Comparison of ENCODE assay signal across 24 cellular contexts in genomic region chr5:178086266-178086665, GRCh38. TPM values are rescaled to one million over a fixed set of nuclear protein-coding genes. Genes with fewer than 3 reads are reported as not detected.
DNase-seq lines count a peak whose midpoint lies in the region; ATAC-seq and TF ChIP-seq lines count a peak whose summit lies in the region.
"Had no signal": no experiment of that assay in that cellular context is flagged by ENCODE, and none has a peak within 500 bp of the region (broad histone marks: within the 10 kb centered on the region; RNA-seq: fewer than 3 reads in every experiment).

No MANE protein-coding gene starts in this region.

- H3K9me3 ChIP-seq in HUES6 (ENCODE audit: control insufficient read depth, insufficient read depth, low read depth, low read length), result no peaks in the 10 kb centered on the region
- H3K9me3 ChIP-seq in mammary epithelial cell (replicated peaks; ENCODE audit: insufficient read depth, low read length), result no peaks in the 10 kb centered on the region
- no peaks in the 10 kb centered on the region for H3K9me3 ChIP-seq in left lung
- H3K9me3 ChIP-seq in ascending aorta, result no peaks in the 10 kb centered on the region
- H3K9me3 ChIP-seq: adrenal gland had no signal

- WGBS in mammary epithelial cell (ENCODE audit: low coverage, missing lambda C conversion rate), result 5% methylated on average over 17 of the region's 25 CpGs

- H3K9ac ChIP-seq in HUES6 (ENCODE audit: low read length), result peak overlapping the region; percentile 2
- no peak overlapping the region for H3K9ac ChIP-seq in mammary epithelial cell (ENCODE audit: insufficient read depth, low read length)
- H3K9ac ChIP-seq: parathyroid adenoma had no signal

- peak; percentile 34 for ATAC-seq in left lung
- ATAC-seq: activated T-cell treated with anti-CD3 and anti-CD28 coated beads, Interleukin-2, amount 50 U/mL, for 72 hours had no signal

- DNase-seq in DMS53 treated with DMSO at 0.1 percent for 48 hours (lab: John Stamatoyannopoulos, UW; ENCODE audit: unreplicated experiment) (peak; percentile 10), mammary epithelial cell (peak; percentile 64), left lung (no peak), ACHN (no peak), NCI-H1694 (lab: John Stamatoyannopoulos, UW) (no peak), ascending aorta (ENCODE audit: low spot score in 2 of 2) (no peak), NCI-H748 (lab: John Stamatoyannopoulos, UW; ENCODE audit: unreplicated experiment) (no peak)
- DNase-seq: activated CD4-positive, alpha-beta T cell treated with anti-CD3 and anti-CD28 coated beads, Interleukin-2, amount 10 ng/mL, durations not matched to agents 24 days and 14 days; activated naive CD4-positive, alpha-beta T cell treated with Interleukin-2 at 50 U/mL for 16 hours; activated T-cell treated with anti-CD3 and anti-CD28 coated beads, Interleukin-2, amount 50 U/mL, for 72 hours; adrenal gland; DMS153; glutamatergic neuron; GOT3; NCI-H187 treated with DMSO at 0.1 percent for 48 hours; NCI-H69; stimulated activated CD4-positive, alpha-beta T cell treated with anti-CD3 and anti-CD28 coated beads, Interleukin-1b, Interleukin-23, amount 100 ng/mL, for 48 hours; stimulated activated CD8-positive, alpha-beta memory T cell treated with anti-CD3 and anti-CD28 coated beads, Interleukin-4, amount 100 ng/mL, for 48 hours; stomach had no signal

- H3K79me2 ChIP-seq in mammary epithelial cell (ENCODE audit: insufficient read depth, low read length), result no peaks in the 10 kb centered on the region
- H3K79me2 ChIP-seq: parathyroid adenoma had no signal

- peaks cover 16% of the 10 kb centered on the region for H3K4me1 ChIP-seq in HUES6 (ENCODE audit: control insufficient read depth, insufficient read depth, low read length)
- H3K4me1 ChIP-seq in mammary epithelial cell (ENCODE audit: insufficient read depth, low read length), result peaks cover 12% of the 10 kb centered on the region
- no peaks in the 10 kb centered on the region for H3K4me1 ChIP-seq in left lung
- H3K4me1 ChIP-seq in ascending aorta, result no peaks in the 10 kb centered on the region
- H3K4me1 ChIP-seq: adrenal gland, right atrium auricular region, tibial nerve had no signal

- in situ Hi-C loops in mammary epithelial cell (cut with MboI; ENCODE audit: low sequenced_read_pairs in 2 of 2) (no loop called here), ACHN (cut with HindIII; ENCODE audit: low pct_ligation_motif_present, low pct_unique_long_range_greater_than_20kb, low sequenced_read_pairs) (no loop called here)

- H4K20me1 ChIP-seq in mammary epithelial cell (ENCODE audit: insufficient read depth, low read length), result no peaks in the 10 kb centered on the region

- intact Hi-C loops in mammary epithelial cell (cut with micrococcal nuclease) (no loop called here), left lung (cut with DNase I) (no loop called here), ascending aorta (cut with DNase I) (no loop called here)

- peak overlapping the region; percentile 44 for H2AFZ ChIP-seq in mammary epithelial cell (ENCODE audit: low read depth, low read length)
- H2AFZ ChIP-seq: parathyroid adenoma had no signal

- TF ChIP-seq CTCF in mammary epithelial cell (conservative IDR thresholded peaks at IDR 0.05 in 1 of 2, IDR thresholded peaks at IDR 0.05 in 1 of 2; ENCODE audit: extremely low read depth in 1 of 2, insufficient read depth in 1 of 2, low read depth in 1 of 2, low read length in 2 of 2) (no peak), left lung (IDR thresholded peaks at IDR 0.05) (no peak), ascending aorta (IDR thresholded peaks at IDR 0.05) (no peak)

- dilution Hi-C loops in mammary epithelial cell (cut with HindIII; ENCODE audit: low sequenced_read_pairs), result no loop called here

- H3K27me3 ChIP-seq in HUES6 (ENCODE audit: control insufficient read depth, insufficient read depth, low read length) (no peaks in the 10 kb centered on the region), mammary epithelial cell (ENCODE audit: insufficient read depth, low read length) (no peaks in the 10 kb centered on the region), left lung (peaks cover 0 to 29% of the 10 kb centered on the region in 2 donors), ascending aorta (no peaks in the 10 kb centered on the region)
- H3K27me3 ChIP-seq: right atrium auricular region had no signal

- peak overlapping the region; percentile 47 for H3K4me3 ChIP-seq in HUES6 (ENCODE audit: low read depth, low read length)
- no peak overlapping the region for H3K4me3 ChIP-seq in mammary epithelial cell (replicated peaks in 1 of 3; ENCODE audit: insufficient read depth in 1 of 3, low read depth in 2 of 3, low read length in 3 of 3)
- H3K4me3 ChIP-seq in left lung, result no peak overlapping the region
- H3K4me3 ChIP-seq in ascending aorta, result no peak overlapping the region
- H3K4me3 ChIP-seq: adrenal gland, right atrium auricular region, smooth muscle cell, stomach, tibial nerve had no signal

- BruUV-seq in mammary epithelial cell (replicated peaks; lab: Mats Ljungman, UMichigan), result no TSS peak

- H3K27ac ChIP-seq in HUES6 (ENCODE audit: low read depth, low read length) (no peak overlapping the region), mammary epithelial cell (ENCODE audit: insufficient read depth, low read depth, low read length) (no peak overlapping the region), left lung (no peak overlapping the region), ascending aorta (no peak overlapping the region)
- H3K27ac ChIP-seq: adrenal gland, parathyroid adenoma, right atrium auricular region, stomach, tibial nerve had no signal

- no peaks in the 10 kb centered on the region for H3K36me3 ChIP-seq in HUES6 (ENCODE audit: control insufficient read depth, insufficient read depth, low read length)
- H3K36me3 ChIP-seq in mammary epithelial cell (ENCODE audit: insufficient read depth, low read length), result no peaks in the 10 kb centered on the region
- H3K36me3 ChIP-seq in left lung, result no peaks in the 10 kb centered on the region
- no peaks in the 10 kb centered on the region for H3K36me3 ChIP-seq in ascending aorta
- H3K36me3 ChIP-seq: adrenal gland, right atrium auricular region, stomach, tibial nerve had no signal

- H3K4me2 ChIP-seq in mammary epithelial cell (ENCODE audit: insufficient read depth, low read depth, low read length), result peak overlapping the region; percentile 69
- H3K4me2 ChIP-seq: smooth muscle cell had no signal

- CTCF ChIA-PET in mammary epithelial cell (lab: Charles Lee; ENCODE audit: low non-redundant PET), result no interaction called here

RNA-seq across cellular contexts. Expression of gene N4BP3, which starts 27.1 kb away (rescaled TPM):
- total RNA-seq in mammary epithelial cell (1 to 10 TPM in 1 of 2 donors, under 1 TPM in 1; 0.67 to 2.2 TPM), left lung (1 to 10 TPM; 3.6 to 6.2 TPM), ascending aorta (0.21 TPM)
- polyA plus RNA-seq in mammary epithelial cell, result 0.46 TPM
- polyA minus RNA-seq in mammary epithelial cell, result not detected

RNA-seq across cellular contexts. Expression of gene RMND5B, which starts 44.5 kb away (rescaled TPM):
- total RNA-seq in mammary epithelial cell, result 10 to 100 TPM; 15.3 to 23.8 TPM
- 17.1 TPM for polyA plus RNA-seq in mammary epithelial cell
- polyA minus RNA-seq in mammary epithelial cell, result 22.2 TPM
- 10 to 100 TPM; 30.8 to 41.5 TPM for total RNA-seq in left lung
- total RNA-seq in ascending aorta, result 81.6 TPM

Comparison
In these comparisons a context has a peak if more than half of its experiments do, and no peak if none do; other contexts are left out.
1. DNase-seq: peak in DMS53 treated with DMSO at 0.1 percent for 48 hours (single experiment) and mammary epithelial cell (single experiment); none in left lung (0 of 2), ACHN (single experiment), NCI-H1694 (single experiment), ascending aorta (0 of 2) and NCI-H748 (single experiment).